In the genomic region with DNA sequence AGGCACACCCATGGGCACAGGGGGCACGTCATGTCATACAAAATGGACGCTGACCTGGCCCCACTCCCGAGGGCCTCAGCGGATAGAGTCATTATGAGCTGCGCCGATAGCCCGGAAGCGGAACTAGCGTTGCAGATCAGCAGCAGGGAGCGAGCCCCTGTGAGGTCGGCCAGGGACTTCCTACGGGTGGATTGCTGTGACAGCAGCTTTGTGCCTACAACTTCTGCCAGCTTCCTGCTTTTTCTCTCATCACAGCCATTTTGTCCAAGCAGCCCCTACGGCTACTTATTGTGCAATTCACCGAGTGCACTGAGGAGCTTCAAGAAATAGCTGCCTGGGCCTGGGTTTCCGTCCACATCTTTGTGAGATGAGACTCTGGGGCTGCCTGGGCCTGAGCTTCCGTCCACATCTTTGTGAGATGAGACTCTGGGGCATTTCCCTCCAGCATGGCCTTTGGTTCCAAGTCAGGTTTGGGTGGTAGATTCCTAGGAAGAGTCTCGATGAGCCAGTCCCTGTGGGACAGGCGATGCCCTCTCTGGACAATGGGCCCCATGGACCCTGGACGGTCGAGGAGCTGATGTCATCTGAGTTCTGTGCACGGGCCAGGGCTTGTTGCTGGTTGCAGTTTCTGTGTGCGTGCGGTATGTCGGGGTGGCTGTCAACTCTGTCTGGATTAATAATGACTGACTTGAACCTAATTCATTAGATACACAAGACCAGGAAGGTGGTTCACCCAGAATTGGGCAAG, we compare ENCODE assay signal across 19 cellular contexts.
DNase-seq lines count a peak whose midpoint lies in the region; ATAC-seq and TF ChIP-seq lines count a peak whose summit lies in the region.
"Had no signal": no experiment of that assay in that cellular context is flagged by ENCODE, and none has a peak within 500 bp of the region (broad histone marks: within the 10 kb centered on the region; RNA-seq: fewer than 3 reads in every experiment).

No MANE protein-coding gene starts in this region.

- no peaks in the 10 kb centered on the region for H3K79me1 ChIP-seq in mesenchymal stem cell (replicated peaks; ENCODE audit: low read length, poor library complexity, severe bottlenecking)

- H3K4ac ChIP-seq in mesenchymal stem cell (ENCODE audit: low read depth in 1 of 2, low read length in 2 of 2) = no peak overlapping the region

- no peak for DNase-seq in activated T-cell treated with anti-CD3 and anti-CD28 coated beads, Interleukin-2, amount 50 U/mL, for 24 hours
- DNase-seq in activated T-cell treated with anti-CD3 and anti-CD28 coated beads for 4 hours = no peak
- DNase-seq in mesenchymal stem cell = no peak
- no peak for DNase-seq in upper lobe of right lung
- DNase-seq in SW 1271 (lab: John Stamatoyannopoulos, UW) = no peak
- DNase-seq: activated CD4-positive, alpha-beta T cell treated with anti-CD3 and anti-CD28 coated beads for 48 hours; activated gamma-delta T cell; amniotic stem cell; central memory CD4-positive, alpha-beta T cell; NCI-H1930; NCI-H345; stimulated activated naive CD8-positive, alpha-beta T cell treated with anti-CD3 and anti-CD28 coated beads, Interleukin-15, Interleukin-2, amounts not matched to agents 100 U/mL and 50 U/mL, for 24 hours had no signal

- no peak overlapping the region for H3K14ac ChIP-seq in mesenchymal stem cell (ENCODE audit: low read length in 2 of 2)

- H3K9me3 ChIP-seq in mesenchymal stem cell (ENCODE audit: control insufficient read depth, low read length) (no peaks in the 10 kb centered on the region), upper lobe of right lung (no peaks in the 10 kb centered on the region)
- H3K9me3 ChIP-seq: esophagus muscularis mucosa, upper lobe of left lung had no signal

- no peaks in the 10 kb centered on the region for H3K27me3 Mint-ChIP-seq in activated T-cell treated with anti-CD3 and anti-CD28 coated beads, Interleukin-2, amount 50 U/mL, for 24 hours
- H3K27me3 Mint-ChIP-seq: B cell had no signal

- peak overlapping the region; percentile 6 for H2AK5ac ChIP-seq in mesenchymal stem cell (ENCODE audit: low read length, severe bottlenecking)

- no peak overlapping the region for H3K4me3 Mint-ChIP-seq in activated T-cell treated with anti-CD3 and anti-CD28 coated beads, Interleukin-2, amount 50 U/mL, for 24 hours
- H3K4me3 Mint-ChIP-seq: B cell had no signal

- TF ChIP-seq CTCF in upper lobe of right lung (IDR thresholded peaks at IDR 0.05) = no peak

- H3K4me2 ChIP-seq in mesenchymal stem cell (ENCODE audit: low read length, poor library complexity, severe bottlenecking) = no peak overlapping the region

- H3K9me3 Mint-ChIP-seq in activated T-cell treated with anti-CD3 and anti-CD28 coated beads, Interleukin-2, amount 50 U/mL, for 24 hours = no peaks in the 10 kb centered on the region

- H3K4me3 ChIP-seq in mesenchymal stem cell (ENCODE audit: insufficient read depth in 1 of 2, low read depth in 1 of 2, low read length in 2 of 2) = no peak overlapping the region
- H3K4me3 ChIP-seq in upper lobe of right lung = no peak overlapping the region
- H3K4me3 ChIP-seq: esophagus muscularis mucosa, upper lobe of left lung had no signal

- H3K36me3 Mint-ChIP-seq in activated T-cell treated with anti-CD3 and anti-CD28 coated beads, Interleukin-2, amount 50 U/mL, for 24 hours (ENCODE audit: low read depth) = no peaks in the 10 kb centered on the region

- H3K27me3 ChIP-seq in mesenchymal stem cell (ENCODE audit: control insufficient read depth in 1 of 2, insufficient read depth in 1 of 2, low read length in 2 of 2) (no peaks in the 10 kb centered on the region), upper lobe of right lung (no peaks in the 10 kb centered on the region)
- H3K27me3 ChIP-seq: upper lobe of left lung had no signal

- H2BK15ac ChIP-seq in mesenchymal stem cell (ENCODE audit: low read depth, poor library complexity, severe bottlenecking) = no peak overlapping the region

- no peak overlapping the region for H3K23ac ChIP-seq in mesenchymal stem cell (ENCODE audit: low read length in 2 of 2)

- peaks cover 2% of the 10 kb centered on the region for H3K4me1 Mint-ChIP-seq in activated T-cell treated with anti-CD3 and anti-CD28 coated beads, Interleukin-2, amount 50 U/mL, for 24 hours (ENCODE audit: low read depth)

- intact Hi-C loops in upper lobe of right lung (cut with DNase I) = no loop called here

- H3K4me1 ChIP-seq in mesenchymal stem cell (ENCODE audit: control insufficient read depth, insufficient read depth, low read depth, low read length) = peaks cover 8% of the 10 kb centered on the region
- H3K4me1 ChIP-seq in upper lobe of right lung = peaks cover 11% of the 10 kb centered on the region

- H2BK5ac ChIP-seq in mesenchymal stem cell (ENCODE audit: low read depth, low read length, poor library complexity, severe bottlenecking) = no peak overlapping the region

- no peak overlapping the region for H2BK12ac ChIP-seq in mesenchymal stem cell (ENCODE audit: low read length in 2 of 2)

- H3K9ac ChIP-seq in mesenchymal stem cell (ENCODE audit: low read length) = no peak overlapping the region

- H3K27ac ChIP-seq in mesenchymal stem cell (ENCODE audit: low read length, poor library complexity, severe bottlenecking) (no peak overlapping the region), upper lobe of right lung (no peak overlapping the region)
- H3K27ac ChIP-seq: esophagus muscularis mucosa, upper lobe of left lung had no signal

- peak overlapping the region; percentile 10 for H3K27ac Mint-ChIP-seq in activated T-cell treated with anti-CD3 and anti-CD28 coated beads, Interleukin-2, amount 50 U/mL, for 24 hours
- H3K27ac Mint-ChIP-seq: B cell had no signal

- no peaks in the 10 kb centered on the region for H3K36me3 ChIP-seq in mesenchymal stem cell (ENCODE audit: control insufficient read depth in 1 of 2, insufficient read depth in 2 of 2, low read depth in 1 of 2, low read length in 2 of 2)
- no peaks in the 10 kb centered on the region for H3K36me3 ChIP-seq in upper lobe of right lung
- H3K36me3 ChIP-seq: esophagus muscularis mucosa, upper lobe of left lung had no signal

- ATAC-seq in esophagus mucosa (peak; percentile 17), upper lobe of right lung (peak; percentile 11), HG03196 (IDR thresholded peaks at IDR 0.05; ENCODE audit: unreplicated experiment) (no peak), GM21737 (IDR thresholded peaks at IDR 0.05; ENCODE audit: unreplicated experiment) (no peak)
- ATAC-seq: left colon; stimulated activated naive CD8-positive, alpha-beta T cell treated with anti-CD3 and anti-CD28 coated beads, Interleukin-15, Interleukin-2, amounts not matched to agents 100 U/mL and 50 U/mL, for 24 hours had no signal

- 95% methylated on average over 24 of the region's 24 CpGs for WGBS in mesenchymal stem cell

- no peak overlapping the region for H4K8ac ChIP-seq in mesenchymal stem cell (ENCODE audit: low read length)

- H2AFZ ChIP-seq in mesenchymal stem cell (ENCODE audit: low read depth, low read length) = no peak overlapping the region

- H3K18ac ChIP-seq in mesenchymal stem cell (ENCODE audit: low read depth in 1 of 2, low read length in 2 of 2) = no peak overlapping the region

- no peak overlapping the region for H4K91ac ChIP-seq in mesenchymal stem cell (ENCODE audit: low read length)

- no peak overlapping the region for H2BK120ac ChIP-seq in mesenchymal stem cell (ENCODE audit: low read depth, low read length)

Comparison
In these comparisons a context has a peak if more than half of its experiments do, and no peak if none do; other contexts are left out.
1. ATAC-seq: peak in esophagus mucosa (single experiment) and upper lobe of right lung (single experiment); none in HG03196 (single experiment) and GM21737 (single experiment).